In genomic region chr11:113847580-113847979, GRCh38 we compare ENCODE assay signal across 1 cellular context.
TF ChIP-seq lines count a peak whose summit lies in the region.

No MANE protein-coding gene starts in this region.

TF ChIP-seq in GM12878, 131 proteins besides CTCF, POLR2A, EP300 and RAD21:
- TF ChIP-seq IRF5 (IDR thresholded peaks at IDR 0.05; ENCODE audit: borderline replicate concordance) = no peak
- TF ChIP-seq MEF2A (IDR thresholded peaks at IDR 0.05; ENCODE audit: insufficient read depth, low read depth, low read length) = peak; percentile 88; the same call in 1 of the 2 replicates
- peak; percentile 74 for TF ChIP-seq MEF2B (IDR thresholded peaks at IDR 0.05; ENCODE audit: partially characterized antibody, poor library complexity, severe bottlenecking)
- TF ChIP-seq MYC (IDR thresholded peaks at IDR 0.05; ENCODE audit: insufficient read depth, insufficient read length, insufficient replicate concordance, low read length, severe bottlenecking) = no peak
TF ChIP-seq in GM12878: peak in this region for 2.
